1 cellular context compared by ENCODE assay signal in the genomic region with DNA sequence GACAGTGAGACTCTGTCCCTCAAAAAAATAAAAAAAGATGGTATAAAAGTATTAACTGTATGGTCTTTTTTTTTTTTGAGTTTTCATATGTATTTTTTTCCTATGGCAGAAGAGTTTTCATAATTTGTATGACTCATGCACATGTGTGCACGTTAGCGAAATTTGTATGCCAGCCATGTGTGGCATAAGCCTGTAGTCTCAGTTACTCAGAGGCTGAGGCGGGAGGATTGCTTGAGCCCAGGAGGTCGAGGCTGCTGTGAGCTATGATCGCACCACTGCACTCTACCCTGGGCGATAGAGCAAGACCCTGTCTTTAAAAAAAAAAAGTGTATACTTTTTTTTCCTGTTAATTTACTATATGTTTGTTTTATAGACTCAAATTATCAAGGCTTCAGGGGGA.
TF ChIP-seq lines count a peak whose summit lies in the region.

No MANE protein-coding gene starts in this region.

TF ChIP-seq in GM23338, 12 proteins besides CTCF, POLR2A, EP300 and RAD21 (continued from another document):
- TF ChIP-seq, protein P1, sequence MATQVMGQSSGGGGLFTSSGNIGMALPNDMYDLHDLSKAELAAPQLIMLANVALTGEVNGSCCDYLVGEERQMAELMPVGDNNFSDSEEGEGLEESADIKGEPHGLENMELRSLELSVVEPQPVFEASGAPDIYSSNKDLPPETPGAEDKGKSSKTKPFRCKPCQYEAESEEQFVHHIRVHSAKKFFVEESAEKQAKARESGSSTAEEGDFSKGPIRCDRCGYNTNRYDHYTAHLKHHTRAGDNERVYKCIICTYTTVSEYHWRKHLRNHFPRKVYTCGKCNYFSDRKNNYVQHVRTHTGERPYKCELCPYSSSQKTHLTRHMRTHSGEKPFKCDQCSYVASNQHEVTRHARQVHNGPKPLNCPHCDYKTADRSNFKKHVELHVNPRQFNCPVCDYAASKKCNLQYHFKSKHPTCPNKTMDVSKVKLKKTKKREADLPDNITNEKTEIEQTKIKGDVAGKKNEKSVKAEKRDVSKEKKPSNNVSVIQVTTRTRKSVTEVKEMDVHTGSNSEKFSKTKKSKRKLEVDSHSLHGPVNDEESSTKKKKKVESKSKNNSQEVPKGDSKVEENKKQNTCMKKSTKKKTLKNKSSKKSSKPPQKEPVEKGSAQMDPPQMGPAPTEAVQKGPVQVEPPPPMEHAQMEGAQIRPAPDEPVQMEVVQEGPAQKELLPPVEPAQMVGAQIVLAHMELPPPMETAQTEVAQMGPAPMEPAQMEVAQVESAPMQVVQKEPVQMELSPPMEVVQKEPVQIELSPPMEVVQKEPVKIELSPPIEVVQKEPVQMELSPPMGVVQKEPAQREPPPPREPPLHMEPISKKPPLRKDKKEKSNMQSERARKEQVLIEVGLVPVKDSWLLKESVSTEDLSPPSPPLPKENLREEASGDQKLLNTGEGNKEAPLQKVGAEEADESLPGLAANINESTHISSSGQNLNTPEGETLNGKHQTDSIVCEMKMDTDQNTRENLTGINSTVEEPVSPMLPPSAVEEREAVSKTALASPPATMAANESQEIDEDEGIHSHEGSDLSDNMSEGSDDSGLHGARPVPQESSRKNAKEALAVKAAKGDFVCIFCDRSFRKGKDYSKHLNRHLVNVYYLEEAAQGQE (IDR thresholded peaks at IDR 0.05; ENCODE audit: unreplicated experiment) = no peak
- TF ChIP-seq, protein P2, sequence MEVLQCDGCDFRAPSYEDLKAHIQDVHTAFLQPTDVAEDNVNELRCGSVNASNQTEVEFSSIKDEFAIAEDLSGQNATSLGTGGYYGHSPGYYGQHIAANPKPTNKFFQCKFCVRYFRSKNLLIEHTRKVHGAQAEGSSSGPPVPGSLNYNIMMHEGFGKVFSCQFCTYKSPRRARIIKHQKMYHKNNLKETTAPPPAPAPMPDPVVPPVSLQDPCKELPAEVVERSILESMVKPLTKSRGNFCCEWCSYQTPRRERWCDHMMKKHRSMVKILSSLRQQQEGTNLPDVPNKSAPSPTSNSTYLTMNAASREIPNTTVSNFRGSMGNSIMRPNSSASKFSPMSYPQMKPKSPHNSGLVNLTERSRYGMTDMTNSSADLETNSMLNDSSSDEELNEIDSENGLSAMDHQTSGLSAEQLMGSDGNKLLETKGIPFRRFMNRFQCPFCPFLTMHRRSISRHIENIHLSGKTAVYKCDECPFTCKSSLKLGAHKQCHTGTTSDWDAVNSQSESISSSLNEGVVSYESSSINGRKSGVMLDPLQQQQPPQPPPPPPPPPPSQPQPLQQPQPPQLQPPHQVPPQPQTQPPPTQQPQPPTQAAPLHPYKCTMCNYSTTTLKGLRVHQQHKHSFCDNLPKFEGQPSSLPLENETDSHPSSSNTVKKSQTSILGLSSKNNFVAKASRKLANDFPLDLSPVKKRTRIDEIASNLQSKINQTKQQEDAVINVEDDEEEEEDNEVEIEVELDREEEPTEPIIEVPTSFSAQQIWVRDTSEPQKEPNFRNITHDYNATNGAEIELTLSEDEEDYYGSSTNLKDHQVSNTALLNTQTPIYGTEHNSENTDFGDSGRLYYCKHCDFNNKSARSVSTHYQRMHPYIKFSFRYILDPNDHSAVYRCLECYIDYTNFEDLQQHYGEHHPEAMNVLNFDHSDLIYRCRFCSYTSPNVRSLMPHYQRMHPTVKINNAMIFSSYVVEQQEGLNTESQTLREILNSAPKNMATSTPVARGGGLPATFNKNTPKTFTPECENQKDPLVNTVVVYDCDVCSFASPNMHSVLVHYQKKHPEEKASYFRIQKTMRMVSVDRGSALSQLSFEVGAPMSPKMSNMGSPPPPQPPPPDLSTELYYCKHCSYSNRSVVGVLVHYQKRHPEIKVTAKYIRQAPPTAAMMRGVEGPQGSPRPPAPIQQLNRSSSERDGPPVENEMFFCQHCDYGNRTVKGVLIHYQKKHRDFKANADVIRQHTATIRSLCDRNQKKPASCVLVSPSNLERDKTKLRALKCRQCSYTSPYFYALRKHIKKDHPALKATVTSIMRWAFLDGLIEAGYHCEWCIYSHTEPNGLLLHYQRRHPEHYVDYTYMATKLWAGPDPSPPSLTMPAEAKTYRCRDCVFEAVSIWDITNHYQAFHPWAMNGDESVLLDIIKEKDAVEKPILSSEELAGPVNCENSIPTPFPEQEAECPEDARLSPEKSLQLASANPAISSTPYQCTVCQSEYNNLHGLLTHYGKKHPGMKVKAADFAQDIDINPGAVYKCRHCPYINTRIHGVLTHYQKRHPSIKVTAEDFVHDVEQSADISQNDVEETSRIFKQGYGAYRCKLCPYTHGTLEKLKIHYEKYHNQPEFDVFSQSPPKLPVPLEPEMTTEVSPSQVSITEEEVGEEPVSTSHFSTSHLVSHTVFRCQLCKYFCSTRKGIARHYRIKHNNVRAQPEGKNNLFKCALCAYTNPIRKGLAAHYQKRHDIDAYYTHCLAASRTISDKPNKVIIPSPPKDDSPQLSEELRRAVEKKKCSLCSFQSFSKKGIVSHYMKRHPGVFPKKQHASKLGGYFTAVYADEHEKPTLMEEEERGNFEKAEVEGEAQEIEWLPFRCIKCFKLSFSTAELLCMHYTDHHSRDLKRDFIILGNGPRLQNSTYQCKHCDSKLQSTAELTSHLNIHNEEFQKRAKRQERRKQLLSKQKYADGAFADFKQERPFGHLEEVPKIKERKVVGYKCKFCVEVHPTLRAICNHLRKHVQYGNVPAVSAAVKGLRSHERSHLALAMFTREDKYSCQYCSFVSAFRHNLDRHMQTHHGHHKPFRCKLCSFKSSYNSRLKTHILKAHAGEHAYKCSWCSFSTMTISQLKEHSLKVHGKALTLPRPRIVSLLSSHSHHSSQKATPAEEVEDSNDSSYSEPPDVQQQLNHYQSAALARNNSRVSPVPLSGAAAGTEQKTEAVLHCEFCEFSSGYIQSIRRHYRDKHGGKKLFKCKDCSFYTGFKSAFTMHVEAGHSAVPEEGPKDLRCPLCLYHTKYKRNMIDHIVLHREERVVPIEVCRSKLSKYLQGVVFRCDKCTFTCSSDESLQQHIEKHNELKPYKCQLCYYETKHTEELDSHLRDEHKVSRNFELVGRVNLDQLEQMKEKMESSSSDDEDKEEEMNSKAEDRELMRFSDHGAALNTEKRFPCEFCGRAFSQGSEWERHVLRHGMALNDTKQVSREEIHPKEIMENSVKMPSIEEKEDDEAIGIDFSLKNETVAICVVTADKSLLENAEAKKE (CRISPR knock-in tag; IDR thresholded peaks at IDR 0.05) = no peak
- TF ChIP-seq NANOG (IDR thresholded peaks at IDR 0.05; ENCODE audit: borderline replicate concordance) (no peak), JUNB (IDR thresholded peaks at IDR 0.05; ENCODE audit: unreplicated experiment) (no peak), ZNF114 (CRISPR knock-in tag; IDR thresholded peaks at IDR 0.05) (no peak), STAT1 (IDR thresholded peaks at IDR 0.05; ENCODE audit: unreplicated experiment) (no peak)
- TF ChIP-seq, protein P3, sequence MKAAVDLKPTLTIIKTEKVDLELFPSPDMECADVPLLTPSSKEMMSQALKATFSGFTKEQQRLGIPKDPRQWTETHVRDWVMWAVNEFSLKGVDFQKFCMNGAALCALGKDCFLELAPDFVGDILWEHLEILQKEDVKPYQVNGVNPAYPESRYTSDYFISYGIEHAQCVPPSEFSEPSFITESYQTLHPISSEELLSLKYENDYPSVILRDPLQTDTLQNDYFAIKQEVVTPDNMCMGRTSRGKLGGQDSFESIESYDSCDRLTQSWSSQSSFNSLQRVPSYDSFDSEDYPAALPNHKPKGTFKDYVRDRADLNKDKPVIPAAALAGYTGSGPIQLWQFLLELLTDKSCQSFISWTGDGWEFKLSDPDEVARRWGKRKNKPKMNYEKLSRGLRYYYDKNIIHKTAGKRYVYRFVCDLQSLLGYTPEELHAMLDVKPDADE (IDR thresholded peaks at IDR 0.05) = no peak
